Comparison of ENCODE assay signal across 18 cellular contexts in genomic region chr10:31978158-31978483, GRCh38. TPM values are rescaled to one million over a fixed set of nuclear protein-coding genes. Genes with fewer than 3 reads are reported as not detected.
DNase-seq lines count a peak whose midpoint lies in the region; ATAC-seq, FAIRE-seq and TF ChIP-seq lines count a peak whose summit lies in the region.
"Had no signal": no experiment of that assay in that cellular context is flagged by ENCODE, and none has a peak within 500 bp of the region (broad histone marks: within the 10 kb centered on the region; RNA-seq: fewer than 3 reads in every experiment).

No MANE protein-coding gene starts in this region.

- no peak overlapping the region for H3K4ac ChIP-seq in IMR-90 (ENCODE audit: low read depth, low read length)
- no peak overlapping the region for H3K4ac ChIP-seq in H1 (replicated peaks; ENCODE audit: insufficient read length, low read depth, low read length)
- H3K4ac ChIP-seq in mesenchymal stem cell (ENCODE audit: low read depth in 1 of 2, low read length in 2 of 2): no peak overlapping the region

- DNase-seq in IMR-90: no peak
- DNase-seq in H1 (ENCODE audit: low read depth in 1 of 2, low spot score in 2 of 2): no peak
- DNase-seq in mesenchymal stem cell: no peak
- no peak for DNase-seq in dorsolateral prefrontal cortex
- no peak for DNase-seq in MM.1S
- DNase-seq in mesenteric fat pad (ENCODE audit: low spot score): no peak
- no peak for DNase-seq in inferior parietal cortex (ENCODE audit: extremely low spot score)
- DNase-seq: BE2C; CD8-positive, alpha-beta T cell; H7; NCI-H1105; NCI-H2171 treated with DMSO at 0.1 percent for 48 hours; NCI-H446; NK-92 treated with Interleukin-12 subunit alpha and Interleukin-12 subunit beta, amount 100 ng/mL, for 24 hours; SHP77 had no signal

- no peak overlapping the region for H2AK9ac ChIP-seq in IMR-90 (replicated peaks; ENCODE audit: low read depth, low read length, poor library complexity)

- H2BK120ac ChIP-seq in IMR-90 (ENCODE audit: low read depth, low read length) (no peak overlapping the region), H1 (replicated peaks; ENCODE audit: low read depth, low read length) (no peak overlapping the region), mesenchymal stem cell (ENCODE audit: low read depth, low read length) (no peak overlapping the region)

- CTCF ChIA-PET in IMR-90 (lab: Yijun Ruan, JAX): interaction anchor here (1.2 kb wide), 1 partner anchor 17 kb away, joined by 3 read pairs; no protein-coding TSS in a partner anchor
- CTCF ChIA-PET in H1 (lab: Charles Lee; ENCODE audit: partially characterized antibody): interaction anchor here (1.0 to 1.1 kb wide), 2 partner anchors 26 to 28 kb away, joined by 3 read pairs; no protein-coding TSS in a partner anchor

- H3K18ac ChIP-seq in IMR-90 (ENCODE audit: low read depth, low read length) (no peak overlapping the region), H1 (ENCODE audit: extremely low read depth, low read length) (no peak overlapping the region), mesenchymal stem cell (ENCODE audit: low read depth in 1 of 2, low read length in 2 of 2) (no peak overlapping the region)

- H3F3A ChIP-seq in MM.1S (ENCODE audit: insufficient read depth, low read length): no peaks in the 10 kb centered on the region

- TF ChIP-seq POLR2A in IMR-90 (IDR thresholded peaks at IDR 0.05; ENCODE audit: low read depth, low read length): no peak
- TF ChIP-seq POLR2A in H1 (IDR thresholded peaks at IDR 0.05; ENCODE audit: control extremely low read depth in 1 of 2, low read depth in 2 of 2, low read length in 2 of 2): no peak

- ATAC-seq in IMR-90 (ENCODE audit: low read depth): no peak
- ATAC-seq: CD8-positive, alpha-beta T cell had no signal

- H4K5ac ChIP-seq in IMR-90 (ENCODE audit: low read depth, low read length) (no peak overlapping the region), H1 (ENCODE audit: insufficient read length, low read depth, low read length) (no peak overlapping the region)

- H3K4me3 ChIP-seq in BLaER1 treated with 17β-estradiol and CSF1 and Interleukin-3, amounts not matched to agents 10 nM and 100 nM: no peak overlapping the region
- H3K4me3 ChIP-seq in IMR-90 (ENCODE audit: insufficient read depth, low read depth, low read length): no peak overlapping the region
- H3K4me3 ChIP-seq in H1 (ENCODE audit: extremely low read depth in 1 of 4, insufficient read depth in 2 of 4, low read depth in 3 of 4, low read length in 4 of 4): no peak overlapping the region
- H3K4me3 ChIP-seq in mesenchymal stem cell (ENCODE audit: insufficient read depth in 1 of 2, low read depth in 1 of 2, low read length in 2 of 2): no peak overlapping the region
- H3K4me3 ChIP-seq in dorsolateral prefrontal cortex: peak overlapping the region in 1 of 59 donors; percentile 17
- no peak overlapping the region for H3K4me3 ChIP-seq in MM.1S (ENCODE audit: low read length)

- peak overlapping the region in 3 of 11 experiments; percentile 60 to 78 (median 63); a peak in 5 of 22 replicates for H3K27ac ChIP-seq in BLaER1 treated with 17β-estradiol and CSF1 and Interleukin-3, amounts not matched to agents 10 nM and 100 nM
- no peak overlapping the region for H3K27ac ChIP-seq in IMR-90 (ENCODE audit: insufficient read depth, low read length)
- no peak overlapping the region for H3K27ac ChIP-seq in H1 (ENCODE audit: low read depth, low read length)
- no peak overlapping the region for H3K27ac ChIP-seq in mesenchymal stem cell (ENCODE audit: low read length, poor library complexity, severe bottlenecking)
- no peak overlapping the region for H3K27ac ChIP-seq in dorsolateral prefrontal cortex
- no peak overlapping the region for H3K27ac ChIP-seq in MM.1S (ENCODE audit: low read length)

- intact Hi-C loops in IMR-90 (cut with micrococcal nuclease) (no loop called here), dorsolateral prefrontal cortex (cut with DNase I) (no loop called here)

- no peak overlapping the region for H4K8ac ChIP-seq in IMR-90 (ENCODE audit: low read depth in 2 of 2, low read length in 2 of 2)
- no peak overlapping the region for H4K8ac ChIP-seq in H1 (ENCODE audit: extremely low read depth, insufficient read depth, low read length)
- no peak overlapping the region for H4K8ac ChIP-seq in mesenchymal stem cell (ENCODE audit: low read length)

- H2BK20ac ChIP-seq in IMR-90 (ENCODE audit: low read depth, low read length): no peak overlapping the region
- H2BK20ac ChIP-seq in H1 (ENCODE audit: low read length): no peak overlapping the region

- peaks cover 9% of the 10 kb centered on the region; the same call in 1 of the 2 replicates for H3K9me1 ChIP-seq in IMR-90 (ENCODE audit: insufficient read depth, low read length)

- no peaks in the 10 kb centered on the region for H3K9me2 ChIP-seq in MM.1S (replicated peaks; ENCODE audit: insufficient read depth, low read length)

- H3K36me3 ChIP-seq in BLaER1 treated with 17β-estradiol and CSF1 and Interleukin-3, amounts not matched to agents 10 nM and 100 nM: no peaks in the 10 kb centered on the region
- H3K36me3 ChIP-seq in IMR-90 (ENCODE audit: control insufficient read depth, insufficient read depth, low read length) (no peaks in the 10 kb centered on the region), H1 (ENCODE audit: control insufficient read depth in 2 of 4, insufficient read depth in 4 of 4, low read length in 3 of 4) (no peaks in the 10 kb centered on the region), mesenchymal stem cell (ENCODE audit: control insufficient read depth in 1 of 2, insufficient read depth in 2 of 2, low read depth in 1 of 2, low read length in 2 of 2) (no peaks in the 10 kb centered on the region), MM.1S (replicated peaks; ENCODE audit: insufficient read depth, low read length) (no peaks in the 10 kb centered on the region)
- H3K36me3 ChIP-seq: BE2C had no signal

- no peaks in the 10 kb centered on the region for H3K23me2 ChIP-seq in H1 (ENCODE audit: low read depth, low read length)

- H2BK15ac ChIP-seq in IMR-90 (ENCODE audit: low read depth, low read length): no peak overlapping the region
- no peak overlapping the region for H2BK15ac ChIP-seq in H1 (ENCODE audit: low read length)
- no peak overlapping the region for H2BK15ac ChIP-seq in mesenchymal stem cell (ENCODE audit: low read depth, poor library complexity, severe bottlenecking)

- in situ Hi-C loops in IMR-90 (cut with MboI; ENCODE audit: low sequenced_read_pairs): no loop called here

- no peak for FAIRE-seq in H1 (lab: Jason Lieb, UNC)
- FAIRE-seq: D721Med, GM12892 had no signal

- H2AFZ ChIP-seq in IMR-90 (replicated peaks; ENCODE audit: low read length, poor library complexity) (no peak overlapping the region), H1 (ENCODE audit: low read length) (no peak overlapping the region), mesenchymal stem cell (ENCODE audit: low read depth, low read length) (no peak overlapping the region), MM.1S (ENCODE audit: low read length) (no peak overlapping the region)

- TF ChIP-seq EP300 in H1 (IDR thresholded peaks at IDR 0.05; ENCODE audit: borderline replicate concordance in 1 of 2, low read depth in 2 of 2, low read length in 2 of 2): no peak

- no peak for TF ChIP-seq CTCF in IMR-90 (conservative IDR thresholded peaks at IDR 0.05; ENCODE audit: low read depth, low read length)
- TF ChIP-seq CTCF in H1 (IDR thresholded peaks at IDR 0.05; ENCODE audit: control extremely low read depth in 1 of 3, insufficient read depth in 1 of 3, low read depth in 1 of 3, low read length in 3 of 3): no peak
- TF ChIP-seq CTCF in dorsolateral prefrontal cortex (IDR thresholded peaks at IDR 0.05 in 54 of 56, conservative IDR thresholded peaks at IDR 0.05 in 2 of 56; ENCODE audit: low read depth in 1 of 56, partially characterized antibody in 56 of 56): no peak
- no peak for TF ChIP-seq CTCF in MM.1S (IDR thresholded peaks at IDR 0.05; ENCODE audit: low read length)

- no peak overlapping the region for H2BK5ac ChIP-seq in IMR-90 (ENCODE audit: low read depth, low read length, poor library complexity, severe bottlenecking)
- no peak overlapping the region for H2BK5ac ChIP-seq in H1 (ENCODE audit: low read depth, low read length)
- H2BK5ac ChIP-seq in mesenchymal stem cell (ENCODE audit: low read depth, low read length, poor library complexity, severe bottlenecking): no peak overlapping the region

- no CpG with 5 or more reads among the region's 2 CpGs for WGBS in IMR-90 (ENCODE audit: extremely low coverage in 2 of 2, insufficient read length in 1 of 2), 2 experiments
- 42% methylated on average over 2 of the region's 2 CpGs; no CpG with 5 or more reads in 1 of the 2 experiments for WGBS in H1 (ENCODE audit: extremely low coverage in 1 of 2, insufficient coverage in 1 of 2, insufficient read length in 1 of 2, insufficient replicate concordance in 2 of 2, low coverage in 1 of 2, low lambda C conversion rate in 2 of 2, missing lambda C conversion rate in 1 of 2), 2 experiments
- 50% methylated on average over 2 of the region's 2 CpGs for WGBS in mesenchymal stem cell

- H4K20me1 ChIP-seq in BLaER1 treated with 17β-estradiol and CSF1 and Interleukin-3, amounts not matched to agents 10 nM and 100 nM: peaks cover 0 to 13% (median 0%) of the 10 kb centered on the region in 11 experiments; a peak in 4 of 22 replicates
- H4K20me1 ChIP-seq in IMR-90 (ENCODE audit: insufficient read depth, low read length): no peaks in the 10 kb centered on the region
- H4K20me1 ChIP-seq in H1 (replicated peaks in 1 of 2; ENCODE audit: control insufficient read depth in 1 of 2, insufficient read depth in 2 of 2, low read length in 2 of 2): no peaks in the 10 kb centered on the region
- H4K20me1 ChIP-seq in MM.1S (ENCODE audit: insufficient read depth, low read length): no peaks in the 10 kb centered on the region

- no TSS peak for BruUV-seq in IMR-90 (replicated peaks; lab: Mats Ljungman, UMichigan)

- H3K14ac ChIP-seq in IMR-90 (replicated peaks; ENCODE audit: low read depth, low read length): no peak overlapping the region
- no peak overlapping the region for H3K14ac ChIP-seq in H1 (ENCODE audit: insufficient read length)
- no peak overlapping the region for H3K14ac ChIP-seq in mesenchymal stem cell (ENCODE audit: low read length in 2 of 2)

- H4K91ac ChIP-seq in IMR-90 (ENCODE audit: insufficient read depth, low read depth, low read length) (no peak overlapping the region), H1 (replicated peaks; ENCODE audit: insufficient read length, low read length) (no peak overlapping the region), mesenchymal stem cell (ENCODE audit: low read length) (no peak overlapping the region)

- H2BK12ac ChIP-seq in H1 (ENCODE audit: low read depth, low read length): no peak overlapping the region
- H2BK12ac ChIP-seq in mesenchymal stem cell (ENCODE audit: low read length in 2 of 2): no peak overlapping the region

- H3K4me2 ChIP-seq in BLaER1 treated with 17β-estradiol and CSF1 and Interleukin-3, amounts not matched to agents 10 nM and 100 nM: peak overlapping the region; percentile 44 to 98 (median 81); a peak in 19 of 22 replicates
- no peak overlapping the region for H3K4me2 ChIP-seq in IMR-90 (ENCODE audit: low read depth, low read length)
- no peak overlapping the region for H3K4me2 ChIP-seq in H1 (ENCODE audit: insufficient read depth in 1 of 2, low read depth in 2 of 2, low read length in 2 of 2)
- H3K4me2 ChIP-seq in mesenchymal stem cell (ENCODE audit: low read length, poor library complexity, severe bottlenecking): no peak overlapping the region
- no peak overlapping the region for H3K4me2 ChIP-seq in MM.1S (ENCODE audit: low read depth, low read length)

- no peak overlapping the region for H2AK5ac ChIP-seq in IMR-90 (ENCODE audit: low read depth, low read length)
- no peak overlapping the region for H2AK5ac ChIP-seq in H1 (ENCODE audit: low read depth, low read length)
- H2AK5ac ChIP-seq in mesenchymal stem cell (ENCODE audit: low read length, severe bottlenecking): no peak overlapping the region

- POLR2A ChIA-PET in IMR-90 (lab: Charles Lee; ENCODE audit: unreplicated experiment): no interaction called here
- POLR2A ChIA-PET in H1 (lab: Charles Lee; ENCODE audit: partially characterized antibody): interaction anchor here (0.6 kb wide), 1 partner anchor 202 kb away, joined by 5 read pairs; no protein-coding TSS in a partner anchor

- peaks cover 7 to 20% (median 17%) of the 10 kb centered on the region in 11 experiments; a peak in 19 of 22 replicates for H3K9me3 ChIP-seq in BLaER1 treated with 17β-estradiol and CSF1 and Interleukin-3, amounts not matched to agents 10 nM and 100 nM (replicated peaks in 1 of 11)
- H3K9me3 ChIP-seq in IMR-90 (ENCODE audit: control insufficient read depth, insufficient read depth, low read length): no peaks in the 10 kb centered on the region; the same call in 1 of the 2 replicates
- H3K9me3 ChIP-seq in H1 (ENCODE audit: insufficient read depth in 2 of 2, low read depth in 1 of 2, low read length in 1 of 2): peaks cover 6% of the 10 kb centered on the region in 2 experiments; a peak in 3 of 4 replicates
- H3K9me3 ChIP-seq in mesenchymal stem cell (ENCODE audit: control insufficient read depth, low read length): no peaks in the 10 kb centered on the region
- no peaks in the 10 kb centered on the region for H3K9me3 ChIP-seq in MM.1S (replicated peaks; ENCODE audit: insufficient read depth, low read length)
- H3K9me3 ChIP-seq: BE2C had no signal

- peak overlapping the region in 1 of 11 experiments; percentile 17; a peak in 1 of 22 replicates for H3K9ac ChIP-seq in BLaER1 treated with 17β-estradiol and CSF1 and Interleukin-3, amounts not matched to agents 10 nM and 100 nM
- H3K9ac ChIP-seq in IMR-90 (ENCODE audit: low read depth, low read length) (no peak overlapping the region), H1 (replicated peaks in 1 of 4; ENCODE audit: extremely low read depth in 1 of 4, low read depth in 3 of 4, low read length in 3 of 4) (no peak overlapping the region), mesenchymal stem cell (ENCODE audit: low read length) (peak overlapping the region; percentile 41), MM.1S (ENCODE audit: low read length) (no peak overlapping the region)

- H3K79me1 ChIP-seq in IMR-90 (ENCODE audit: low read depth in 1 of 2, low read length in 2 of 2): no peaks in the 10 kb centered on the region
- no peaks in the 10 kb centered on the region for H3K79me1 ChIP-seq in H1 (ENCODE audit: low read depth, low read length)
- H3K79me1 ChIP-seq in mesenchymal stem cell (replicated peaks; ENCODE audit: low read length, poor library complexity, severe bottlenecking): no peaks in the 10 kb centered on the region

- H3K27me3 ChIP-seq in BLaER1 treated with 17β-estradiol and CSF1 and Interleukin-3, amounts not matched to agents 10 nM and 100 nM: peaks cover 0 to 45% (median 0%) of the 10 kb centered on the region in 11 experiments; a peak in 6 of 22 replicates
- no peaks in the 10 kb centered on the region for H3K27me3 ChIP-seq in IMR-90 (ENCODE audit: control insufficient read depth, insufficient read depth, low read length)
- no peaks in the 10 kb centered on the region for H3K27me3 ChIP-seq in H1 (replicated peaks in 1 of 4; ENCODE audit: control insufficient read depth in 3 of 4, extremely low read depth in 1 of 4, insufficient read depth in 3 of 4, low read length in 3 of 4)
- no peaks in the 10 kb centered on the region for H3K27me3 ChIP-seq in mesenchymal stem cell (ENCODE audit: control insufficient read depth in 1 of 2, insufficient read depth in 1 of 2, low read length in 2 of 2)
- H3K27me3 ChIP-seq in dorsolateral prefrontal cortex: peaks cover 0 to 4% (median 0%) of the 10 kb centered on the region in 45 donors
- no peaks in the 10 kb centered on the region for H3K27me3 ChIP-seq in MM.1S (replicated peaks; ENCODE audit: insufficient read depth, low read length)
- H3K27me3 ChIP-seq: BE2C had no signal

- TF ChIP-seq RAD21 in IMR-90 (IDR thresholded peaks at IDR 0.05; ENCODE audit: low read length): no peak
- no peak for TF ChIP-seq RAD21 in H1 (IDR thresholded peaks at IDR 0.05 in 1 of 2, conservative IDR thresholded peaks at IDR 0.05 in 1 of 2; ENCODE audit: low read depth in 2 of 2, low read length in 2 of 2)

- H3K4me1 ChIP-seq in BLaER1 treated with 17β-estradiol and CSF1 and Interleukin-3, amounts not matched to agents 10 nM and 100 nM: peaks cover 11 to 23% (median 19%) of the 10 kb centered on the region in 10 experiments
- H3K4me1 ChIP-seq in IMR-90 (ENCODE audit: control insufficient read depth, insufficient read depth, low read length): peaks cover 4% of the 10 kb centered on the region
- H3K4me1 ChIP-seq in H1 (replicated peaks in 1 of 4; ENCODE audit: control insufficient read depth in 3 of 4, insufficient read depth in 4 of 4, low read length in 3 of 4): peaks cover 0 to 4% (median 0%) of the 10 kb centered on the region in 4 experiments; a peak in 1 of 7 replicates
- H3K4me1 ChIP-seq in mesenchymal stem cell (ENCODE audit: control insufficient read depth, insufficient read depth, low read depth, low read length): peaks cover 4% of the 10 kb centered on the region
- H3K4me1 ChIP-seq in MM.1S (ENCODE audit: low read length): no peaks in the 10 kb centered on the region
- H3K4me1 ChIP-seq: BE2C had no signal

- H3K79me2 ChIP-seq in H1 (ENCODE audit: control insufficient read depth in 1 of 2, insufficient read depth in 2 of 2, low read length in 2 of 2): no peaks in the 10 kb centered on the region
- no peaks in the 10 kb centered on the region for H3K79me2 ChIP-seq in MM.1S (ENCODE audit: low read length)

- no peak overlapping the region for H3K56ac ChIP-seq in IMR-90 (ENCODE audit: extremely low read depth, insufficient read depth, low read length)
- H3K56ac ChIP-seq in H1 (replicated peaks; ENCODE audit: insufficient read length, low read depth, low read length): no peak overlapping the region

- H3K23ac ChIP-seq in IMR-90 (ENCODE audit: low read depth, low read length): no peak overlapping the region
- H3K23ac ChIP-seq in H1 (ENCODE audit: insufficient read length): no peak overlapping the region
- no peak overlapping the region for H3K23ac ChIP-seq in mesenchymal stem cell (ENCODE audit: low read length in 2 of 2)

- dilution Hi-C loops in IMR-90 (cut with HindIII; ENCODE audit: low sequenced_read_pairs, unreplicated experiment): no loop called here

RNA-seq across cellular contexts. Expression of gene ARHGAP12, which starts 49.5 kb away (rescaled TPM):
- total RNA-seq in IMR-90 (2012; rRNA removed): 28.5 and 42.2 TPM in 2 replicates
- polyA plus RNA-seq in IMR-90 (2012; rRNA removed): 8.3 and 9.0 TPM in 2 replicates
- 1.2 and 3.0 TPM in 2 replicates for polyA plus RNA-seq in IMR-90 (2012; cell fraction: cytosol; rRNA removed)
- 1.6 and 18.4 TPM in 2 replicates for polyA plus RNA-seq in IMR-90 (2012; cell fraction: nucleus; rRNA removed; ENCODE audit: low replicate concordance)
- 39.0 and 40.9 TPM in 2 replicates for total RNA-seq in H1 (2021; fragmentation: NEBNext Ultra II Directional; extraction: Animal tissue kit (Norgen Biotek cat#: 25700))
- 5.6 and 10.1 TPM in 2 replicates for polyA plus RNA-seq in H1 (2011; rRNA removed)
- 14.3 TPM for polyA plus RNA-seq in H1 (2011; cell fraction: cytosol; rRNA removed)
- 6.2 TPM for polyA plus RNA-seq in H1 (2011; cell fraction: nucleus; rRNA removed)
- polyA plus RNA-seq in H1 (2012, experiment 1 of 2): 12.1 to 26.3 TPM (median 16.0 TPM) in 4 replicates
- polyA plus RNA-seq in H1 (2012, experiment 2 of 2): 2.2 TPM
- 27.0 TPM for polyA plus RNA-seq in H1 (2013, experiment 1 of 2)
- 30.0 TPM for polyA plus RNA-seq in H1 (2013, experiment 2 of 2)
- 26.4 and 35.0 TPM in 2 replicates for polyA minus RNA-seq in H1 (2011; rRNA and poly(A)+ RNA removed)
- 23.9 TPM for polyA minus RNA-seq in H1 (2011; cell fraction: cytosol; rRNA and poly(A)+ RNA removed)
- polyA minus RNA-seq in H1 (2011; cell fraction: nucleus; rRNA and poly(A)+ RNA removed): 57.9 TPM
- 20.8 TPM for polyA plus RNA-seq in mesenchymal stem cell (2013, experiment 1 of 2)
- 20.0 TPM for polyA plus RNA-seq in mesenchymal stem cell (2013, experiment 2 of 2)
- 10 to 100 TPM; 27.1 to 48.7 (median 38.6) TPM for total RNA-seq in dorsolateral prefrontal cortex
- total RNA-seq in mesenteric fat pad: 22.0 TPM

Comparison
In these comparisons a context has a peak if more than half of its experiments do, and no peak if none do; other contexts are left out.
1. H3K4me2 ChIP-seq: peak in BLaER1 treated with 17β-estradiol and CSF1 and Interleukin-3, amounts not matched to agents 10 nM and 100 nM (11 of 11); none in IMR-90 (single experiment), H1 (0 of 2), mesenchymal stem cell (single experiment) and MM.1S (single experiment).